Comparison of ENCODE assay signal across 17 cellular contexts in genomic region chr3:160616721-160617120, GRCh38. TPM values are rescaled to one million over a fixed set of nuclear protein-coding genes. Genes with fewer than 3 reads are reported as not detected.
DNase-seq lines count a peak whose midpoint lies in the region; ATAC-seq and TF ChIP-seq lines count a peak whose summit lies in the region.
"Had no signal": no experiment of that assay in that cellular context is flagged by ENCODE, and none has a peak within 500 bp of the region (broad histone marks: within the 10 kb centered on the region; RNA-seq: fewer than 3 reads in every experiment).

No MANE protein-coding gene starts in this region.

- POLR2A ChIA-PET in RWPE1 (lab: Yijun Ruan, JAX; ENCODE audit: low non-redundant PET) = no interaction called here

- ATAC-seq in natural killer cell = no peak

- H3K36me3 Mint-ChIP-seq in natural killer cell = no peaks in the 10 kb centered on the region
- H3K36me3 Mint-ChIP-seq: memory B cell had no signal

- CTCF ChIA-PET in RWPE1 (lab: Yijun Ruan, JAX) = interaction anchor here (0.6 kb wide), 1 partner anchor 45 kb away, joined by 4 read pairs; no protein-coding TSS in a partner anchor

- no peak overlapping the region for H3K27ac Mint-ChIP-seq in natural killer cell
- H3K27ac Mint-ChIP-seq: activated T-cell treated with anti-CD3 and anti-CD28 coated beads, Interleukin-2, amount 50 U/mL, for 24 hours; memory B cell had no signal

- DNase-seq in Daoy (ENCODE audit: low read depth) (peak; percentile 58), RWPE1 (ENCODE audit: low spot score) (peak; percentile 24), fibroblast of the conjunctiva (ENCODE audit: low read depth) (peak; percentile 3), pons (ENCODE audit: low spot score) (peak; percentile 2), NCI-H1436 treated with DMSO at 0.1 percent for 48 hours (lab: John Stamatoyannopoulos, UW) (no peak), inferior parietal cortex (ENCODE audit: extremely low spot score) (no peak), natural killer cell (no peak), DMS114 treated with DMSO at 0.1 percent for 48 hours (lab: John Stamatoyannopoulos, UW; ENCODE audit: unreplicated experiment) (no peak)
- DNase-seq: activated CD4-positive, CD25-positive, alpha-beta regulatory T cell treated with anti-CD3 and anti-CD28 coated beads, Interleukin-2, amount 50 U/mL, for 72 hours; activated T-cell treated with anti-CD3 and anti-CD28 coated beads, Interleukin-2, amount 50 U/mL, for 24 hours; glutamatergic neuron; NCI-H1694 treated with DMSO at 0.1 percent for 48 hours; NCI-H82; right lobe of liver; uterus had no signal

- TF ChIP-seq CTCF in RWPE1 (conservative IDR thresholded peaks at IDR 0.05; ENCODE audit: low read depth) = no peak
- no peak for TF ChIP-seq CTCF in natural killer cell (IDR thresholded peaks at IDR 0.05)

- no peak overlapping the region for H3K27ac ChIP-seq in RWPE1
- H3K27ac ChIP-seq: C4-2B, uterus had no signal

- H3K9me3 Mint-ChIP-seq in natural killer cell = no peaks in the 10 kb centered on the region
- H3K9me3 Mint-ChIP-seq: activated T-cell treated with anti-CD3 and anti-CD28 coated beads, Interleukin-2, amount 50 U/mL, for 24 hours; memory B cell had no signal

- H3K27me3 Mint-ChIP-seq in natural killer cell (ENCODE audit: low read depth in 2 of 2) = peaks cover 34 to 50% of the 10 kb centered on the region in 2 donors

- H3K4me3 Mint-ChIP-seq in natural killer cell = no peak overlapping the region
- H3K4me3 Mint-ChIP-seq: activated T-cell treated with anti-CD3 and anti-CD28 coated beads, Interleukin-2, amount 50 U/mL, for 24 hours; memory B cell had no signal

- intact Hi-C loops in natural killer cell (cut with micrococcal nuclease) = no loop called here

- no peaks in the 10 kb centered on the region for H3K4me1 Mint-ChIP-seq in natural killer cell
- H3K4me1 Mint-ChIP-seq: memory B cell had no signal

RNA-seq across cellular contexts. Expression of gene KPNA4, which starts 51.4 kb away (rescaled TPM):
- total RNA-seq in Daoy (2014; rRNA removed; shearing (Covaris generic)) = 31.2 and 33.3 TPM in 2 replicates
- 10 to 100 TPM; 69.1 to 81.7 (median 74.1) TPM for total RNA-seq in natural killer cell

Comparison
In these comparisons a context has a peak if more than half of its experiments do, and no peak if none do; other contexts are left out.
1. DNase-seq: peak in Daoy (single experiment), RWPE1 (single experiment), fibroblast of the conjunctiva (single experiment) and pons (single experiment); none in NCI-H1436 treated with DMSO at 0.1 percent for 48 hours (single experiment), inferior parietal cortex (single experiment), natural killer cell (single experiment) and DMS114 treated with DMSO at 0.1 percent for 48 hours (single experiment).